ENCODE assay signal across 1 cellular context in the genomic region with DNA sequence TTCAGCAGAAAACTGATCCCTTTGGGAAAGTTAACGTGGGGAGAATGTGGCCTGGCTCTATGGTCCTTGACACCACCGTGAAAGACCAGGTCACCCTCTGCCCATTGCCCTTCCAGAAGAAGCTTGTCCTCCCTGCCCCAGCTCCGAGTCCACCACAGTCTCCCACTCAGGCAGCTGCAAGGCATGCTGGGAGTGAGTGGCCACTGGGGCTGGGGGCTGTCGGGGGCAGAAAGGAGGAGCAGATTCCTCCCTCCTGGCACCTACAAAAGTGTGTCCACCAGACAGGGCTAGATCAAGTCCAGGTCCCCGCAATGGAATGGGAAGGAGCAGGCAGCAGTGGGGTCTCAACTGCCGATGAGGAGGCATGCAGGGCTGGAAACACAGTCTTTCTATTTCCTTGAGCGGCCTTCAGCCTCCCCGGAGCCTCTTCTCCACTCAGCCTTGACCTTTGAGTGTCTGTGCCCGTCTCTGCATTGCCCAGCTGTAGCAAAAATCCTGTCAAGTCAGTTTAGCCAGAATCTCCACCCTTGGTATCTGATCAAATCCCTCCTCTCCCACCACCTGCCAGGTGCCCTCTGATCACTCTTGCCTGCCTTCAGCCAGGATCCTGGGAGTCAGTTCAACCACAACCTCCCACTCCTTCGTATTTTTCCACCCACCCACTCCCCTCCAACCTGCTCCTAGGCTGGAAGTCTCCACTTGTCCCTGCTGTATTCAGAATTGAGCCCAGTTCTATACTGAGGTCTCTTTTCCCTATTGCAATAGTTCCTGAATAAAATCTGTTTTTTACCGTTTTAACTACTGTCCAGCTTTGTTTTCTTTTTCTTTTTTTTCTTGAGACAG.
TF ChIP-seq lines count a peak whose summit lies in the region.

No MANE protein-coding gene starts in this region.

TF ChIP-seq in SK-N-SH treated with all-trans-retinoic acid at 6 μM for 48 hours, 23 proteins besides CTCF, POLR2A, EP300 and RAD21 (continued from another document):
- TF ChIP-seq, protein P1, sequence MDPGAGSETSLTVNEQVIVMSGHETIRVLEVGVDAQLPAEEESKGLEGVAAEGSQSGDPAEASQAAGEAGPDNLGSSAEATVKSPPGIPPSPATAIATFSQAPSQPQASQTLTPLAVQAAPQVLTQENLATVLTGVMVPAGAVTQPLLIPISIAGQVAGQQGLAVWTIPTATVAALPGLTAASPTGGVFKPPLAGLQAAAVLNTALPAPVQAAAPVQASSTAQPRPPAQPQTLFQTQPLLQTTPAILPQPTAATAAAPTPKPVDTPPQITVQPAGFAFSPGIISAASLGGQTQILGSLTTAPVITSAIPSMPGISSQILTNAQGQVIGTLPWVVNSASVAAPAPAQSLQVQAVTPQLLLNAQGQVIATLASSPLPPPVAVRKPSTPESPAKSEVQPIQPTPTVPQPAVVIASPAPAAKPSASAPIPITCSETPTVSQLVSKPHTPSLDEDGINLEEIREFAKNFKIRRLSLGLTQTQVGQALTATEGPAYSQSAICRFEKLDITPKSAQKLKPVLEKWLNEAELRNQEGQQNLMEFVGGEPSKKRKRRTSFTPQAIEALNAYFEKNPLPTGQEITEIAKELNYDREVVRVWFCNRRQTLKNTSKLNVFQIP (CRISPR knock-in tag; IDR thresholded peaks at IDR 0.05; ENCODE audit: borderline replicate concordance, low read depth) = no peak
